10 cellular contexts compared by ENCODE assay signal in genomic region chr2:85706604-85707296, GRCh38. TPM values are rescaled to one million over a fixed set of nuclear protein-coding genes. Genes with fewer than 3 reads are reported as not detected.
A peak's percentile ranks its signal among the peaks of the same experiment; 100 is the strongest.
DNase-seq lines count a peak whose midpoint lies in the region; ATAC-seq, FAIRE-seq and TF ChIP-seq lines count a peak whose summit lies in the region.
"Had no signal": no experiment of that assay in that cellular context is flagged by ENCODE, and none has a peak within 500 bp of the region (broad histone marks: within the 10 kb centered on the region; RNA-seq: fewer than 3 reads in every experiment).

No MANE protein-coding gene starts in this region.

- H3K27ac Mint-ChIP-seq in activated CD4-positive, alpha-beta T cell treated with anti-CD3 and anti-CD28 coated beads, Interleukin-2, amount 10 ng/mL, durations not matched to agents 7 days and 5 days, result peak overlapping the region; percentile 73
- H3K27ac Mint-ChIP-seq in activated CD8-positive, alpha-beta T cell treated with anti-CD3 and anti-CD28 coated beads for 36 hours, result no peak overlapping the region

- H3K9me3 Mint-ChIP-seq in activated CD4-positive, alpha-beta T cell treated with anti-CD3 and anti-CD28 coated beads, Interleukin-2, amount 10 ng/mL, durations not matched to agents 7 days and 5 days, result no peaks in the 10 kb centered on the region
- H3K9me3 Mint-ChIP-seq in activated CD8-positive, alpha-beta T cell treated with anti-CD3 and anti-CD28 coated beads for 36 hours, result no peaks in the 10 kb centered on the region
- H3K9me3 Mint-ChIP-seq: neural crest cell had no signal

- FAIRE-seq in H54 (lab: Jason Lieb, UNC) (no peak), GM12891 (lab: Jason Lieb, UNC) (no peak)

- DNase-seq in activated CD4-positive, alpha-beta T cell treated with anti-CD3 and anti-CD28 coated beads, Interleukin-2, amount 10 ng/mL, durations not matched to agents 7 days and 5 days, result no peak
- no peak for DNase-seq in activated CD4-positive, alpha-beta T cell treated with anti-CD3 and anti-CD28 coated beads for 4 hours
- no peak for DNase-seq in activated CD8-positive, alpha-beta T cell treated with anti-CD3 and anti-CD28 coated beads for 36 hours
- peak; percentile 47 for DNase-seq in left lobe of liver (ENCODE audit: low spot score)
- DNase-seq in tibial nerve (ENCODE audit: low spot score in 2 of 2), result peak in 1 of 2 donors; percentile 48
- no peak for DNase-seq in H54 (ENCODE audit: insufficient read length, low spot score)
- no peak for DNase-seq in NCI-H2196 (lab: John Stamatoyannopoulos, UW; ENCODE audit: unreplicated experiment)
- DNase-seq in GM12891 (ENCODE audit: insufficient read length, low spot score), result no peak

- peak in 1 of 2 donors; percentile 69 for TF ChIP-seq EP300 in tibial nerve (IDR thresholded peaks at IDR 0.05)

- H3K4me1 ChIP-seq in tibial nerve, result peaks cover 0 to 74% (median 32%) of the 10 kb centered on the region in 4 donors

- intact Hi-C loops in activated CD8-positive, alpha-beta T cell treated with anti-CD3 and anti-CD28 coated beads for 36 hours (cut with micrococcal nuclease), result loop anchor here (2.0 kb wide), 1 partner anchor 26 kb away; no protein-coding TSS in a partner anchor

- H3K27me3 ChIP-seq in tibial nerve, result no peaks in the 10 kb centered on the region

- TF ChIP-seq CTCF in activated CD8-positive, alpha-beta T cell treated with anti-CD3 and anti-CD28 coated beads for 36 hours (IDR thresholded peaks at IDR 0.05), result no peak
- TF ChIP-seq CTCF in tibial nerve (IDR thresholded peaks at IDR 0.05), result no peak

- no peak for TF ChIP-seq POLR2A in tibial nerve (IDR thresholded peaks at IDR 0.05)
- no peak for TF ChIP-seq POLR2A in H54 (IDR thresholded peaks at IDR 0.05; ENCODE audit: low read depth, low read length)
- no peak for TF ChIP-seq POLR2A in GM12891 (IDR thresholded peaks at IDR 0.05; ENCODE audit: low read depth, low read length)

- H3K27me3 Mint-ChIP-seq in activated CD4-positive, alpha-beta T cell treated with anti-CD3 and anti-CD28 coated beads, Interleukin-2, amount 10 ng/mL, durations not matched to agents 7 days and 5 days, result peaks cover 25% of the 10 kb centered on the region
- peaks cover 3% of the 10 kb centered on the region for H3K27me3 Mint-ChIP-seq in activated CD8-positive, alpha-beta T cell treated with anti-CD3 and anti-CD28 coated beads for 36 hours

- CTCF ChIA-PET in activated CD4-positive, alpha-beta T cell treated with anti-CD3 and anti-CD28 coated beads, Interleukin-2, amount 10 ng/mL, durations not matched to agents 7 days and 5 days (lab: Charles Lee), result interaction anchor here (1.1 to 6.0 kb wide), 17 partner anchors 9 to 221 kb away, joined by 3 to 39 read pairs (median 4); partner anchors contain the start of genes C2orf68 and GNLY
- CTCF ChIA-PET in activated CD8-positive, alpha-beta T cell treated with anti-CD3 and anti-CD28 coated beads for 36 hours (lab: Charles Lee), result interaction anchor here (0.6 to 9.4 kb wide), 24 partner anchors 10 to 121 kb away, joined by 3 to 134 read pairs (median 4); no protein-coding TSS in a partner anchor

- H3K4me3 ChIP-seq in tibial nerve, result no peak overlapping the region
- H3K4me3 ChIP-seq: GM23248 had no signal

- H3K9me3 ChIP-seq in tibial nerve, result no peaks in the 10 kb centered on the region

- 84 to 86% methylated on average over 10 of the region's 10 CpGs for WGBS in tibial nerve, 2 donors

- H3K4me3 Mint-ChIP-seq in activated CD4-positive, alpha-beta T cell treated with anti-CD3 and anti-CD28 coated beads, Interleukin-2, amount 10 ng/mL, durations not matched to agents 7 days and 5 days, result no peak overlapping the region
- no peak overlapping the region for H3K4me3 Mint-ChIP-seq in activated CD8-positive, alpha-beta T cell treated with anti-CD3 and anti-CD28 coated beads for 36 hours
- H3K4me3 Mint-ChIP-seq: neural crest cell had no signal

- H3K36me3 ChIP-seq in tibial nerve, result no peaks in the 10 kb centered on the region

- peaks cover 56% of the 10 kb centered on the region for H3K4me1 Mint-ChIP-seq in activated CD4-positive, alpha-beta T cell treated with anti-CD3 and anti-CD28 coated beads, Interleukin-2, amount 10 ng/mL, durations not matched to agents 7 days and 5 days
- H3K4me1 Mint-ChIP-seq in activated CD8-positive, alpha-beta T cell treated with anti-CD3 and anti-CD28 coated beads for 36 hours (ENCODE audit: low read depth), result peaks cover 29% of the 10 kb centered on the region

- POLR2A ChIA-PET in activated CD4-positive, alpha-beta T cell treated with anti-CD3 and anti-CD28 coated beads, Interleukin-2, amount 10 ng/mL, durations not matched to agents 7 days and 5 days (lab: Charles Lee), result no interaction called here
- POLR2A ChIA-PET in activated CD8-positive, alpha-beta T cell treated with anti-CD3 and anti-CD28 coated beads for 36 hours (lab: Charles Lee), result interaction anchor here (1.1 kb wide), 1 partner anchor 13 kb away, joined by 3 read pairs; no protein-coding TSS in a partner anchor

- H3K27ac ChIP-seq in tibial nerve, result peak overlapping the region in 3 of 4 donors; percentile 53 to 89 (median 84)

- peaks cover 2% of the 10 kb centered on the region for H3K36me3 Mint-ChIP-seq in activated CD4-positive, alpha-beta T cell treated with anti-CD3 and anti-CD28 coated beads, Interleukin-2, amount 10 ng/mL, durations not matched to agents 7 days and 5 days (ENCODE audit: low read depth)
- no peaks in the 10 kb centered on the region for H3K36me3 Mint-ChIP-seq in activated CD8-positive, alpha-beta T cell treated with anti-CD3 and anti-CD28 coated beads for 36 hours (ENCODE audit: low read depth)

- peak; percentile 4 for ATAC-seq in activated CD8-positive, alpha-beta T cell treated with anti-CD3 and anti-CD28 coated beads for 36 hours
- no peak for ATAC-seq in left lobe of liver

TF ChIP-seq in GM12891, 5 proteins besides CTCF, POLR2A, EP300 and RAD21:
- TF ChIP-seq TAF1 (IDR thresholded peaks at IDR 0.05; ENCODE audit: low read depth, low read length), result no peak
- no peak for TF ChIP-seq SPI1 (IDR thresholded peaks at IDR 0.05; ENCODE audit: low read depth, low read length)
- no peak for TF ChIP-seq PAX5 (IDR thresholded peaks at IDR 0.05; ENCODE audit: insufficient read depth, low read length, severe bottlenecking)
- TF ChIP-seq POLR2AphosphoS5 (IDR thresholded peaks at IDR 0.05; ENCODE audit: low read depth, low read length), result no peak
- TF ChIP-seq POU2F2 (IDR thresholded peaks at IDR 0.05; ENCODE audit: low read depth, low read length), result no peak

RNA-seq across cellular contexts. Expression of gene GNLY, which starts 12.6 kb away (rescaled TPM):
- total RNA-seq in activated CD4-positive, alpha-beta T cell treated with anti-CD3 and anti-CD28 coated beads, Interleukin-2, amount 10 ng/mL, durations not matched to agents 7 days and 5 days, result 10 to 100 TPM; 72.9 to 75.5 TPM
- total RNA-seq in activated CD8-positive, alpha-beta T cell treated with anti-CD3 and anti-CD28 coated beads for 36 hours, result 10 to 100 TPM; 46.7 to 52.6 TPM
- total RNA-seq in left lobe of liver (0.68 TPM), tibial nerve (1 to 10 TPM in 1 of 4 donors, under 1 TPM in 2, not detected in 1; 0.63 to 4.2 (median 0.98) TPM)
- polyA plus RNA-seq in GM12891 (2012; ENCODE audit: low read depth, missing spikeins), result not detected
- total RNA-seq: GM23248, neural crest cell had no signal
- polyA plus RNA-seq: GM23248 had no signal

RNA-seq across cellular contexts. Expression of gene SFTPB, which starts 38.8 kb away (rescaled TPM):
- not detected for total RNA-seq in activated CD4-positive, alpha-beta T cell treated with anti-CD3 and anti-CD28 coated beads, Interleukin-2, amount 10 ng/mL, durations not matched to agents 7 days and 5 days
- total RNA-seq in activated CD8-positive, alpha-beta T cell treated with anti-CD3 and anti-CD28 coated beads for 36 hours, result not detected
- total RNA-seq in left lobe of liver (9.8 TPM), tibial nerve (not detected)
- polyA plus RNA-seq in GM12891 (2012; ENCODE audit: low read depth, missing spikeins), result not detected
- total RNA-seq: GM23248, neural crest cell had no signal
- polyA plus RNA-seq: GM23248 had no signal

RNA-seq across cellular contexts. Expression of gene ATOH8, which starts 47.0 kb away (rescaled TPM):
- total RNA-seq in activated CD4-positive, alpha-beta T cell treated with anti-CD3 and anti-CD28 coated beads, Interleukin-2, amount 10 ng/mL, durations not matched to agents 7 days and 5 days, result under 1 TPM; 0.10 to 0.12 TPM
- total RNA-seq in activated CD8-positive, alpha-beta T cell treated with anti-CD3 and anti-CD28 coated beads for 36 hours, result not detected
- total RNA-seq in left lobe of liver (28.0 TPM), tibial nerve (100 to 1,000 TPM in 3 of 4 donors, 10 to 100 TPM in 1; 98.0 to 170 (median 119) TPM)
- 0.05 TPM for polyA plus RNA-seq in GM12891 (2012; ENCODE audit: low read depth, missing spikeins)

Comparison
In these comparisons a context has a peak if more than half of its experiments do, and no peak if none do; other contexts are left out.
1. RNA of gene GNLY, which starts 12.6 kb away (total RNA-seq): 72.9 to 75.5 TPM in activated CD4-positive, alpha-beta T cell treated with anti-CD3 and anti-CD28 coated beads, Interleukin-2, amount 10 ng/mL, durations not matched to agents 7 days and 5 days and 46.7 to 52.6 TPM in activated CD8-positive, alpha-beta T cell treated with anti-CD3 and anti-CD28 coated beads for 36 hours; 0.63 to 4.2 TPM in tibial nerve and 0.68 TPM in left lobe of liver (single experiment); every median in the first group is over 4 times any median in the second.
2. RNA of gene ATOH8, which starts 47.0 kb away (total RNA-seq): 98.0 to 170 TPM in tibial nerve and 28.0 TPM in left lobe of liver (single experiment); 0.10 to 0.12 TPM in activated CD4-positive, alpha-beta T cell treated with anti-CD3 and anti-CD28 coated beads, Interleukin-2, amount 10 ng/mL, durations not matched to agents 7 days and 5 days and not detected in activated CD8-positive, alpha-beta T cell treated with anti-CD3 and anti-CD28 coated beads for 36 hours; every median in the first group is over 10 times any median in the second.